In genomic region chr5:157459715-157460599, GRCh38 we compare ENCODE assay signal across 8 cellular contexts. TPM values are rescaled to one million over a fixed set of nuclear protein-coding genes. Genes with fewer than 3 reads are reported as not detected.
DNase-seq lines count a peak whose midpoint lies in the region; ATAC-seq and TF ChIP-seq lines count a peak whose summit lies in the region.

Gene NIPAL4, plus strand, starts transcription at chr5:157460213. Its CDS starts 108 bp downstream, at chr5:157460321.

- H3K27ac ChIP-seq in caudate nucleus (ENCODE audit: low read depth, low read length): peak within 1 kb of the TSS; percentile 88
- no peak within 1 kb of the TSS for H3K27ac ChIP-seq in left lung

- intact Hi-C loops in left lung (cut with DNase I): no loop called here

- H3K9me3 ChIP-seq in left lung: no peaks in the 10 kb centered on the region

- no peaks in the 10 kb centered on the region for H3K36me3 ChIP-seq in left lung

- H3K4me3 ChIP-seq in left lung: peak within 1 kb of the TSS; percentile 25 to 31

- H3K27me3 ChIP-seq in left lung: peaks cover 18 to 47% of the 10 kb centered on the region in 2 donors

- DNase-seq in D341Med (ENCODE audit: low spot score) (peak; percentile 40), T-helper 1 cell (peak in 4 of 5 donors; percentile 5 to 21 (median 8)), caudate nucleus (lab: John Stamatoyannopoulos, UW) (peak in 23 of 61 donors; percentile 5 to 66 (median 38)), left lung (peak in 1 of 2 donors; percentile 82), NCI-H2171 treated with DMSO at 0.1 percent for 48 hours (lab: John Stamatoyannopoulos, UW) (no peak)
- DNase-seq in stimulated activated CD4-positive, alpha-beta T cell treated with anti-CD3 and anti-CD28 coated beads, Interleukin-4, amount 100 ng/mL, for 24 hours: peak; percentile 37

- TF ChIP-seq CTCF in left lung (IDR thresholded peaks at IDR 0.05): no peak

- ATAC-seq in left lung: peak; percentile 39
- ATAC-seq in HG02763 (IDR thresholded peaks at IDR 0.05; ENCODE audit: unreplicated experiment): no peak
- ATAC-seq in HG03439 (IDR thresholded peaks at IDR 0.05; ENCODE audit: unreplicated experiment): no peak

- peaks cover 7 to 20% of the 10 kb centered on the region in 2 donors for H3K4me1 ChIP-seq in left lung

RNA-seq across cellular contexts. Expression of gene NIPAL4, which starts in this region (rescaled TPM):
- under 1 TPM; 0.06 to 0.39 TPM for total RNA-seq in left lung

Comparison
In these comparisons a context has a peak if more than half of its experiments do, and no peak if none do; other contexts are left out.
1. Peak in ATAC-seq and H3K4me3 ChIP-seq in left lung; RNA of the gene not detected or under 1 TPM.